25 cellular contexts compared by ENCODE assay signal in genomic region chr3:24416224-24416623, GRCh38.
DNase-seq lines count a peak whose midpoint lies in the region; ATAC-seq, FAIRE-seq and TF ChIP-seq lines count a peak whose summit lies in the region.
"Had no signal": no experiment of that assay in that cellular context is flagged by ENCODE, and none has a peak within 500 bp of the region (broad histone marks: within the 10 kb centered on the region; RNA-seq: fewer than 3 reads in every experiment).

No MANE protein-coding gene starts in this region.

- 63% methylated on average over 4 of the region's 4 CpGs for WGBS in right lobe of liver (ENCODE audit: insufficient coverage, low coverage, low lambda C conversion rate, missing lambda C conversion rate)
- 98% methylated on average over 4 of the region's 4 CpGs for WGBS in HepG2 (ENCODE audit: low lambda C conversion rate)
- 59 to 65% (median 65%) methylated on average over 4 of the region's 4 CpGs for WGBS in stomach, 5 donors

- H3K9ac ChIP-seq in HepG2 (ENCODE audit: insufficient read depth, low read depth, low read length): no peak overlapping the region

- H3K9me3 ChIP-seq in right lobe of liver: no peaks in the 10 kb centered on the region
- H3K9me3 ChIP-seq in HepG2 (ENCODE audit: low read length): no peaks in the 10 kb centered on the region
- peaks cover 0 to 2% of the 10 kb centered on the region in 2 donors for H3K9me3 ChIP-seq in left lung
- H3K9me3 ChIP-seq in Peyer's patch: no peaks in the 10 kb centered on the region
- H3K9me3 ChIP-seq in stomach: no peaks in the 10 kb centered on the region
- H3K9me3 ChIP-seq: BE2C, SJSA1 had no signal

- H3K9me3 Mint-ChIP-seq in T-cell: peaks cover 0 to 15% (median 0%) of the 10 kb centered on the region in 3 donors
- H3K9me3 Mint-ChIP-seq: CD14-positive monocyte had no signal

- H3K27me3 ChIP-seq in right lobe of liver: no peaks in the 10 kb centered on the region
- no peaks in the 10 kb centered on the region for H3K27me3 ChIP-seq in HepG2 (ENCODE audit: control insufficient read depth in 1 of 2, insufficient read depth in 2 of 2, low read length in 2 of 2)
- no peaks in the 10 kb centered on the region for H3K27me3 ChIP-seq in left lung
- H3K27me3 ChIP-seq in Peyer's patch: no peaks in the 10 kb centered on the region
- no peaks in the 10 kb centered on the region for H3K27me3 ChIP-seq in stomach
- H3K27me3 ChIP-seq: BE2C, SJSA1 had no signal

- peak in 3 of 4 donors; percentile 18 to 55 (median 46) for ATAC-seq in right lobe of liver
- ATAC-seq in HepG2: no peak
- peak; percentile 72 for ATAC-seq in left lung
- ATAC-seq in T-cell (replicated peaks in 1 of 4): no peak
- no peak for ATAC-seq in GM19328 (IDR thresholded peaks at IDR 0.05; ENCODE audit: unreplicated experiment)

- CTCF ChIA-PET in HepG2 (lab: Yijun Ruan, JAX; ENCODE audit: low intra/inter-chr PET ratio, low total read pairs): no interaction called here
- CTCF ChIA-PET in T-cell (lab: Charles Lee): no interaction called here

- intact Hi-C loops in right lobe of liver (cut with DNase I): no loop called here
- intact Hi-C loops in HepG2 (cut with micrococcal nuclease; ENCODE audit: unreplicated experiment): no loop called here
- intact Hi-C loops in left lung (cut with DNase I): no loop called here
- intact Hi-C loops in stomach (cut with DNase I; ENCODE audit: low total_unique reads): no loop called here

- H3K4me2 ChIP-seq in HepG2 (ENCODE audit: low read depth, low read length): no peak overlapping the region

- H3K27me3 Mint-ChIP-seq in T-cell: no peaks in the 10 kb centered on the region
- H3K27me3 Mint-ChIP-seq: CD8-positive, alpha-beta memory T cell had no signal

- BruUV-seq in HepG2 (replicated peaks; lab: Mats Ljungman, UMichigan): no TSS peak

- H3K4me3 ChIP-seq in right lobe of liver (no peak overlapping the region), HepG2 (replicated peaks in 1 of 3; ENCODE audit: insufficient read depth in 1 of 3, low read depth in 2 of 3, low read length in 3 of 3) (no peak overlapping the region), left lung (no peak overlapping the region), Peyer's patch (no peak overlapping the region), stomach (no peak overlapping the region)
- H3K4me3 ChIP-seq: SJSA1 had no signal

- H2AFZ ChIP-seq in HepG2 (ENCODE audit: low read length): no peak overlapping the region

- H4K20me1 ChIP-seq in HepG2 (ENCODE audit: insufficient read depth, low read length): no peaks in the 10 kb centered on the region

- no peak for TF ChIP-seq RAD21 in HepG2 (CRISPR knock-in tag; IDR thresholded peaks at IDR 0.05)

- POLR2A ChIA-PET in HepG2 (lab: Yijun Ruan, JAX): no interaction called here
- POLR2A ChIA-PET in T-cell (lab: Charles Lee): no interaction called here

- H3K4me1 ChIP-seq in right lobe of liver (peaks cover 0 to 61% (median 18%) of the 10 kb centered on the region in 4 donors), HepG2 (ENCODE audit: insufficient read depth, low read length) (peaks cover 32% of the 10 kb centered on the region), left lung (no peaks in the 10 kb centered on the region), Peyer's patch (no peaks in the 10 kb centered on the region), stomach (peaks cover 0 to 50% (median 20%) of the 10 kb centered on the region in 4 donors)
- H3K4me1 ChIP-seq: BE2C, SJSA1 had no signal

- no peaks in the 10 kb centered on the region for H3K36me3 ChIP-seq in right lobe of liver
- H3K36me3 ChIP-seq in HepG2 (replicated peaks in 1 of 2; ENCODE audit: control insufficient read depth in 1 of 2, insufficient read depth in 2 of 2, low read length in 2 of 2): no peaks in the 10 kb centered on the region
- no peaks in the 10 kb centered on the region for H3K36me3 ChIP-seq in left lung
- H3K36me3 ChIP-seq in Peyer's patch: no peaks in the 10 kb centered on the region
- no peaks in the 10 kb centered on the region for H3K36me3 ChIP-seq in stomach
- H3K36me3 ChIP-seq: BE2C, SJSA1 had no signal

- TF ChIP-seq CTCF in right lobe of liver (IDR thresholded peaks at IDR 0.05): no peak
- no peak for TF ChIP-seq CTCF in HepG2 (CRISPR knock-in tag; IDR thresholded peaks at IDR 0.05)
- TF ChIP-seq CTCF in left lung (IDR thresholded peaks at IDR 0.05): no peak
- TF ChIP-seq CTCF in Peyer's patch (IDR thresholded peaks at IDR 0.05): no peak
- TF ChIP-seq CTCF in stomach (IDR thresholded peaks at IDR 0.05): no peak

- H3K27ac ChIP-seq in right lobe of liver: no peak overlapping the region
- no peak overlapping the region for H3K27ac ChIP-seq in HepG2 (ENCODE audit: extremely low read length, insufficient read depth, low read length)
- H3K27ac ChIP-seq in left lung: no peak overlapping the region
- H3K27ac ChIP-seq in Peyer's patch: no peak overlapping the region
- no peak overlapping the region for H3K27ac ChIP-seq in stomach
- H3K27ac ChIP-seq: 22Rv1, SJSA1 had no signal

- H3K4me3 Mint-ChIP-seq in T-cell: no peak overlapping the region
- H3K4me3 Mint-ChIP-seq: CD14-positive monocyte; CD8-positive, alpha-beta memory T cell had no signal

- TF ChIP-seq POLR2A in right lobe of liver (IDR thresholded peaks at IDR 0.05) (no peak), HepG2 (IDR thresholded peaks at IDR 0.05; ENCODE audit: insufficient read depth in 1 of 2, low read depth in 2 of 2, low read length in 2 of 2) (no peak), Peyer's patch (IDR thresholded peaks at IDR 0.05) (no peak), stomach (IDR thresholded peaks at IDR 0.05) (no peak)

- TF ChIP-seq EP300 in HepG2 (IDR thresholded peaks at IDR 0.05; ENCODE audit: low read depth in 2 of 2, low read length in 2 of 2): no peak
- TF ChIP-seq EP300 in HepG2 (CRISPR knock-in tag; IDR thresholded peaks at IDR 0.05; ENCODE audit: borderline replicate concordance): no peak
- no peak for TF ChIP-seq EP300 in stomach (IDR thresholded peaks at IDR 0.05)

- no peaks in the 10 kb centered on the region for H3K36me3 Mint-ChIP-seq in T-cell
- H3K36me3 Mint-ChIP-seq: CD14-positive monocyte; CD8-positive, alpha-beta memory T cell had no signal

- H3K27ac Mint-ChIP-seq in T-cell: no peak overlapping the region
- H3K27ac Mint-ChIP-seq: CD14-positive monocyte; CD8-positive, alpha-beta memory T cell had no signal

- in situ Hi-C loops in HepG2 (cut with HindIII; ENCODE audit: extremely low pct_ligation_motif_present, low pct_unique_long_range_greater_than_20kb): no loop called here

- H3K79me2 ChIP-seq in HepG2 (ENCODE audit: insufficient read depth, low read length): peaks cover 9% of the 10 kb centered on the region

- no peak for DNase-seq in right lobe of liver
- DNase-seq in HepG2 (ENCODE audit: low spot score): no peak
- DNase-seq in astrocyte of the hippocampus (ENCODE audit: low read depth, low spot score): peak; percentile 5
- no peak for DNase-seq in left lung
- DNase-seq in T-cell: no peak
- no peak for DNase-seq in Peyer's patch
- no peak for DNase-seq in stomach
- DNase-seq: BE2C; Calu3; CD8-positive, alpha-beta memory T cell; DMS79 treated with DMSO at 0.1 percent for 48 hours; GF-D8; KBM-7; MM.1S; NCI-H2029 treated with DMSO at 0.1 percent for 48 hours; NCI-H2171; NCI-H345; NCI-H510A treated with DMSO at 0.1 percent for 48 hours; Right ventricle myocardium superior had no signal

- H3K4me1 Mint-ChIP-seq in T-cell: no peaks in the 10 kb centered on the region
- H3K4me1 Mint-ChIP-seq: CD14-positive monocyte; CD8-positive, alpha-beta memory T cell had no signal

- no peak for FAIRE-seq in HepG2 (lab: Jason Lieb, UNC)
- FAIRE-seq: GM12892, H54 had no signal

TF ChIP-seq in HepG2, 621 proteins besides CTCF, POLR2A, EP300 and RAD21 (continues in another document):
- no peak for TF ChIP-seq THRA (CRISPR knock-in tag; IDR thresholded peaks at IDR 0.05; ENCODE audit: borderline replicate concordance)
- TF ChIP-seq ZHX1 (CRISPR knock-in tag; IDR thresholded peaks at IDR 0.05; ENCODE audit: low read depth): no peak
- no peak for TF ChIP-seq MAZ (IDR thresholded peaks at IDR 0.05; ENCODE audit: borderline replicate concordance, low read depth, low read length)
- no peak for TF ChIP-seq MAZ (CRISPR knock-in tag; IDR thresholded peaks at IDR 0.05; ENCODE audit: low read depth)
- TF ChIP-seq ZNF274 (CRISPR knock-in tag; IDR thresholded peaks at IDR 0.05): no peak

Comparison
In these comparisons a context has a peak if more than half of its experiments do, and no peak if none do; other contexts are left out.
1. ATAC-seq: peak in right lobe of liver (3 of 4) and left lung (single experiment); none in HepG2 (single experiment), T-cell (0 of 4) and GM19328 (single experiment).